ENCODE assay signal across 9 cellular contexts in the genomic region with DNA sequence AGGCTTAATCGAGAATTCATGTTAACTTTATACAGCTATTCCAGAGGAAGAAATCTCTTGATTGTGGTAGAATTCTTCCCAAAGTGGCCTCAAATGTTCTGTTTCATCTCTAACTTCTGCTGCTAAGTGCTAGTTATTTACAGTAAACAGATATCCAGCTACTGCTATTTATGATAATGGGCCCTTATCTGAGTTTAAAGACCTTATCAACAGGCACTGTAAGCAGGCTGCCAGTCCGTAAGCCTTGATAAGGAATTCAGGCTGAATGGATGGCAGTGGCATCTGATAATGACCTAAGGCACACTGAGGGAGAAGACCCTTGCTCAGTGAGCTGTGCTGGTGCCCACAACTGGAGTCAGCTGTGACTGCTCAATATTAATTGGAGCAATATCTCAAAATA. TPM values are rescaled to one million over a fixed set of nuclear protein-coding genes. Genes with fewer than 3 reads are reported as not detected.
"Had no signal": no experiment of that assay in that cellular context is flagged by ENCODE, and none has a peak within 500 bp of the region (broad histone marks: within the 10 kb centered on the region; RNA-seq: fewer than 3 reads in every experiment).

No MANE protein-coding gene starts in this region.

- H3K36me3 ChIP-seq: HAP-1 had no signal

- H3K4me1 Mint-ChIP-seq: IgD-negative memory B cell had no signal

- H3K4me3 Mint-ChIP-seq: HFFc6, IgD-negative memory B cell had no signal

- H3K27me3 Mint-ChIP-seq: IgD-negative memory B cell had no signal

- ATAC-seq: HCT116, HepG2 had no signal

- H3K9me3 ChIP-seq: HAP-1 had no signal

- FAIRE-seq: HepG2 had no signal

- H3K27ac ChIP-seq: GM23248, HL-60 had no signal

- H3K4me3 ChIP-seq: GM23248, HAP-1 had no signal

- H3K27ac Mint-ChIP-seq: HFFc6, IgD-negative memory B cell had no signal

- H3K4me1 ChIP-seq: HAP-1 had no signal

- H3K36me3 Mint-ChIP-seq: IgD-negative memory B cell had no signal

- H2AFZ ChIP-seq: GM23248 had no signal

- H3K9ac ChIP-seq: GM23248 had no signal

- DNase-seq: GM23248, GOT3, H7, HFFc6 had no signal

RNA-seq across cellular contexts. Expression of a gene that starts 59.0 kb away (rescaled TPM):
- total RNA-seq: GM23248, H7, HepG2 had no signal
- polyA plus RNA-seq: IgD-negative memory B cell had no signal
